ENCODE assay signal across 9 cellular contexts in genomic region chr21:44709426-44710293, GRCh38. TPM values are rescaled to one million over a fixed set of nuclear protein-coding genes. Genes with fewer than 3 reads are reported as not detected.
A peak's percentile ranks its signal among the peaks of the same experiment; 100 is the strongest.
DNase-seq lines count a peak whose midpoint lies in the region; ATAC-seq lines count a peak whose summit lies in the region.
"Had no signal": no experiment of that assay in that cellular context is flagged by ENCODE, and none has a peak within 500 bp of the region (broad histone marks: within the 10 kb centered on the region; RNA-seq: fewer than 3 reads in every experiment).

No MANE protein-coding gene starts in this region.

- peaks cover 7 to 11% of the 10 kb centered on the region in 2 donors for H3K9me3 Mint-ChIP-seq in activated naive CD4-positive, alpha-beta T cell treated with anti-CD3 and anti-CD28 coated beads, Interleukin-2, amount 50 U/mL, for 72 hours

- peak; percentile 45 for DNase-seq in D341Med (ENCODE audit: low spot score)
- peak; percentile 68 to 74 for DNase-seq in NCI-H187 (lab: John Stamatoyannopoulos, UW)
- no peak for DNase-seq in activated naive CD4-positive, alpha-beta T cell treated with anti-CD3 and anti-CD28 coated beads, Interleukin-2, amount 50 U/mL, for 72 hours (ENCODE audit: low spot score in 2 of 2)
- DNase-seq in kidney tubule cell (ENCODE audit: low spot score): peak; percentile 2
- no peak for DNase-seq in globus pallidus (ENCODE audit: low spot score)
- no peak for DNase-seq in G401 (ENCODE audit: low spot score)
- no peak for DNase-seq in amygdala (lab: John Stamatoyannopoulos, UW)

- peak; percentile 27 to 29 for ATAC-seq in activated naive CD4-positive, alpha-beta T cell treated with anti-CD3 and anti-CD28 coated beads, Interleukin-2, amount 50 U/mL, for 72 hours
- no peak for ATAC-seq in GM18519 (IDR thresholded peaks at IDR 0.05; ENCODE audit: low FRiP score, unreplicated experiment)

- H3K27ac Mint-ChIP-seq in activated naive CD4-positive, alpha-beta T cell treated with anti-CD3 and anti-CD28 coated beads, Interleukin-2, amount 50 U/mL, for 72 hours: no peak overlapping the region

- in situ Hi-C loops in G401 (cut with HindIII; ENCODE audit: low sequenced_read_pairs): no loop called here

- H3K36me3 Mint-ChIP-seq in activated naive CD4-positive, alpha-beta T cell treated with anti-CD3 and anti-CD28 coated beads, Interleukin-2, amount 50 U/mL, for 72 hours: peaks cover 18 to 22% of the 10 kb centered on the region in 2 donors

RNA-seq across cellular contexts. Expression of gene TSPEAR, which starts 1.7 kb away (rescaled TPM):
- total RNA-seq in activated naive CD4-positive, alpha-beta T cell treated with anti-CD3 and anti-CD28 coated beads, Interleukin-2, amount 50 U/mL, for 72 hours: not detected
- total RNA-seq in G401 (2014; rRNA removed; shearing (Covaris generic)): not detected in 2 replicates
- total RNA-seq: HT1080 had no signal

RNA-seq across cellular contexts. Expression of gene KRTAP10-12, which starts 12.7 kb away (rescaled TPM):
- total RNA-seq in activated naive CD4-positive, alpha-beta T cell treated with anti-CD3 and anti-CD28 coated beads, Interleukin-2, amount 50 U/mL, for 72 hours: not detected
- not detected in 2 replicates for total RNA-seq in G401 (2014; rRNA removed; shearing (Covaris generic))
- total RNA-seq: HT1080 had no signal

RNA-seq across cellular contexts. Expression of gene KRTAP12-1, which starts 27.7 kb away (rescaled TPM):
- not detected for total RNA-seq in activated naive CD4-positive, alpha-beta T cell treated with anti-CD3 and anti-CD28 coated beads, Interleukin-2, amount 50 U/mL, for 72 hours
- total RNA-seq in G401 (2014; rRNA removed; shearing (Covaris generic)): not detected in 2 replicates
- total RNA-seq: HT1080 had no signal

RNA-seq across cellular contexts. Expression of gene KRTAP12-2, which starts 42.9 kb away (rescaled TPM):
- not detected for total RNA-seq in activated naive CD4-positive, alpha-beta T cell treated with anti-CD3 and anti-CD28 coated beads, Interleukin-2, amount 50 U/mL, for 72 hours
- not detected in 2 replicates for total RNA-seq in G401 (2014; rRNA removed; shearing (Covaris generic))
- total RNA-seq: HT1080 had no signal

RNA-seq across cellular contexts. Expression of gene KRTAP12-3, which starts 51.9 kb away (rescaled TPM):
- not detected for total RNA-seq in activated naive CD4-positive, alpha-beta T cell treated with anti-CD3 and anti-CD28 coated beads, Interleukin-2, amount 50 U/mL, for 72 hours
- total RNA-seq in G401 (2014; rRNA removed; shearing (Covaris generic)): not detected in 2 replicates
- total RNA-seq: HT1080 had no signal

Comparison
In these comparisons a context has a peak if more than half of its experiments do, and no peak if none do; other contexts are left out.
1. DNase-seq: peak in D341Med (single experiment), NCI-H187 (2 of 2) and kidney tubule cell (single experiment); none in activated naive CD4-positive, alpha-beta T cell treated with anti-CD3 and anti-CD28 coated beads, Interleukin-2, amount 50 U/mL, for 72 hours (0 of 2), globus pallidus (single experiment), G401 (single experiment) and amygdala (0 of 56).